In the genomic region with DNA sequence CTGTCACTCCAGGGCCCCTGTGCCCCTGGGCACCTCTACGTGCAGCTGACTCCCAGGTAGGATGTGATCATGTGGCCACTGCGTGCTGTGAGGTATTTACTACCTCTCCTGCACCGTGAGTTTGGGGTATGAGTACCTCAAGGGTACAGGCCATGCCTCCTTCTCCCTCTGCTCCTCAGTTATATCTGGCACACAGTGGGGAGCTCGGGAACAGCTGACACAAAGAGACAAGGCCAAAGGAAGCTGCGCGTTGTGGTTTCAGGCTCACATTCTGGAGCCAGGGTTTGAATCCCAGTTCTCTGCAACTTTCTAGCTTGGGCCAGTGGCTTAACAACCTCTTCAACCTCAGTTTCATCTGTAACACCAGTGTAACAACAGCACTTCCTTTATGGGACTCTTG, we compare ENCODE assay signal across 3 cellular contexts.
"Had no signal": no experiment of that assay in that cellular context is flagged by ENCODE, and none has a peak within 500 bp of the region (broad histone marks: within the 10 kb centered on the region; RNA-seq: fewer than 3 reads in every experiment).

No MANE protein-coding gene starts in this region.

- H3K4me3 ChIP-seq: GM12878 had no signal

- ATAC-seq: GM12878 had no signal

- DNase-seq: GDM1, GF-D8 had no signal
